Comparison of ENCODE assay signal across 8 cellular contexts in the genomic region with DNA sequence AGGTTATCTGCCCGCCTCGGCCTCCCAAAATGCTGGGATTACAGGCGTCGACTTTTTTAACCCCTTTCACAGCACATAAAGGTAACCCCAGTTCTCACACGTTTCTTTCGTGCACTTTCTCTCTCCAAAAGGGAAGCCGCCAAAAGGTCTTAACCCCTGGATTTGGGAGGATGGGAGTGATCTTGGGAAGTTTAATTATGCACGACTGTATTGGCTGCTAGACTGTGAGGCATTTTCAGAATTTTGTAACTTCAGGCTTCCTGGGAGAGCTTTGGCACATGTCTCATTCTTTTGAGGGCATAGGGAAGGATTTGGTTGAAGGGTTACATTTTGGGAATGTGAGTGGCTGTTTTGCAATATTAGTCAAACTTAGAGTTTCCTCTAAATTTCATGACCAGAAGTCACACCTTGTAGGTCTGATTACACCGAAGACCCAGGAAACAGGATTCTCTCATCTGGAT. TPM values are rescaled to one million over a fixed set of nuclear protein-coding genes. Genes with fewer than 3 reads are reported as not detected.
A peak's percentile ranks its signal among the peaks of the same experiment; 100 is the strongest.
DNase-seq lines count a peak whose midpoint lies in the region; ATAC-seq and TF ChIP-seq lines count a peak whose summit lies in the region.

No MANE protein-coding gene starts in this region.

- no peaks in the 10 kb centered on the region for H3K4me1 ChIP-seq in iPS DF 6.9 (ENCODE audit: control insufficient read depth, insufficient read depth, low read length)
- peaks cover 22 to 58% (median 35%) of the 10 kb centered on the region in 6 donors for H3K4me1 ChIP-seq in spleen

- WGBS in iPS DF 6.9 (ENCODE audit: insufficient coverage, insufficient read length) = no CpG with 5 or more reads among the region's 9 CpGs
- 24 to 31% (median 27%) methylated on average over 9 of the region's 9 CpGs for WGBS in spleen, 5 donors

- peaks cover 23% of the 10 kb centered on the region for H3K36me3 ChIP-seq in WERI-Rb-1
- H3K36me3 ChIP-seq in iPS DF 6.9 (ENCODE audit: control insufficient read depth, insufficient read depth, low read length) = peaks cover 6% of the 10 kb centered on the region; the same call in 1 of the 2 replicates
- peaks cover 0 to 14% (median 10%) of the 10 kb centered on the region in 6 donors for H3K36me3 ChIP-seq in spleen

- ATAC-seq in GM18873 (IDR thresholded peaks at IDR 0.05; ENCODE audit: low FRiP score, unreplicated experiment) = no peak
- ATAC-seq in HG02642 (IDR thresholded peaks at IDR 0.05; ENCODE audit: poor library complexity, unreplicated experiment) = no peak

- no peaks in the 10 kb centered on the region for H3K9me3 ChIP-seq in WERI-Rb-1 (ENCODE audit: severe bottlenecking)
- no peaks in the 10 kb centered on the region for H3K9me3 ChIP-seq in iPS DF 6.9 (ENCODE audit: control insufficient read depth, insufficient read depth, low read length)
- no peaks in the 10 kb centered on the region for H3K9me3 ChIP-seq in spleen

- H3K4me3 ChIP-seq in WERI-Rb-1 (ENCODE audit: low read depth, low read length) (peak overlapping the region; percentile 99), iPS DF 6.9 (ENCODE audit: low read length) (peak overlapping the region; percentile 88; the same call in 1 of the 2 replicates), spleen (peak overlapping the region; percentile 57 to 94 (median 84))

- H3K27ac ChIP-seq in WERI-Rb-1 = peak overlapping the region; percentile 84
- H3K27ac ChIP-seq in iPS DF 6.9 (ENCODE audit: low read length) = no peak overlapping the region
- H3K27ac ChIP-seq in spleen = peak overlapping the region; percentile 85 to 96 (median 94)

- no peaks in the 10 kb centered on the region for H3K27me3 ChIP-seq in WERI-Rb-1 (ENCODE audit: insufficient read depth, low read depth, severe bottlenecking)
- no peaks in the 10 kb centered on the region for H3K27me3 ChIP-seq in iPS DF 6.9 (ENCODE audit: control insufficient read depth, insufficient read depth, low read length)
- no peaks in the 10 kb centered on the region for H3K27me3 ChIP-seq in spleen (replicated peaks in 1 of 7)

- TF ChIP-seq CTCF in WERI-Rb-1 (IDR thresholded peaks at IDR 0.05; ENCODE audit: low read depth, low read length) (no peak), spleen (IDR thresholded peaks at IDR 0.05 in 8 of 11, conservative IDR thresholded peaks at IDR 0.05 in 3 of 11) (no peak), GM13977 (IDR thresholded peaks at IDR 0.05; ENCODE audit: extremely low read depth, insufficient read depth, missing control alignments) (no peak)

- intact Hi-C loops in spleen (cut with DNase I; ENCODE audit: low total_unique reads) = loop anchor here (10.0 kb wide), 1 partner anchor 64 kb away; a partner anchor contains a TSS

- in situ Hi-C loops in GM13977 (cut with MboI; ENCODE audit: low pct_unique_long_range_greater_than_20kb, low sequenced_read_pairs, unreplicated experiment) = no loop called here

- no peak for TF ChIP-seq POLR2A in spleen (IDR thresholded peaks at IDR 0.05)

- peak; percentile 2 for DNase-seq in DMS79 treated with DMSO at 0.1 percent for 48 hours (lab: John Stamatoyannopoulos, UW)
- DNase-seq in DMS79 (lab: John Stamatoyannopoulos, UW) = no peak
- no peak for DNase-seq in WERI-Rb-1
- no peak for DNase-seq in iPS DF 6.9 (ENCODE audit: low read depth, low spot score)
- no peak for DNase-seq in spleen
- no peak for DNase-seq in GM13977 (ENCODE audit: low spot score)

RNA-seq across cellular contexts. Expression of a gene that starts 1.4 kb away (rescaled TPM):
- 100 to 1,000 TPM in 4 of 7 donors, 10 to 100 TPM in 3; 73.7 to 121 (median 101) TPM for total RNA-seq in spleen
- polyA plus RNA-seq in spleen = 10 to 100 TPM in 1 of 3 donors, 1 to 10 TPM in 2; 8.5 to 24.7 (median 9.4) TPM

RNA-seq across cellular contexts. Expression of a gene that starts 31.0 kb away (rescaled TPM):
- 10 to 100 TPM; 38.5 to 56.1 (median 47.6) TPM for total RNA-seq in spleen
- 10 to 100 TPM; 13.2 to 21.0 (median 15.8) TPM for polyA plus RNA-seq in spleen

RNA-seq across cellular contexts. Expression of a gene that starts 32.6 kb away (rescaled TPM):
- total RNA-seq in spleen = 1,000 to 10,000 TPM; 1,063 to 1,656 (median 1,218) TPM
- 1,000 to 10,000 TPM; 1,480 to 3,098 (median 2,131) TPM for polyA plus RNA-seq in spleen

RNA-seq across cellular contexts. Expression of a gene that starts 33.4 kb away (rescaled TPM):
- 10 to 100 TPM; 13.4 to 21.3 (median 18.4) TPM for total RNA-seq in spleen
- 10 to 100 TPM; 19.7 to 24.6 (median 23.1) TPM for polyA plus RNA-seq in spleen

RNA-seq across cellular contexts. Expression of a gene that starts 38.3 kb away (rescaled TPM):
- total RNA-seq in spleen = 100 to 1,000 TPM in 1 of 7 donors, 10 to 100 TPM in 6; 17.1 to 101 (median 35.7) TPM
- 10 to 100 TPM; 50.1 to 69.1 (median 57.0) TPM for polyA plus RNA-seq in spleen
